ENCODE assay signal across 2 cellular contexts in genomic region chr9:14373726-14374125, GRCh38.
TF ChIP-seq lines count a peak whose summit lies in the region.

No MANE protein-coding gene starts in this region.

TF ChIP-seq in A549, 52 proteins besides CTCF, POLR2A, EP300 and RAD21:
- TF ChIP-seq PBX3 (IDR thresholded peaks at IDR 0.05) (no peak), CBX8 (IDR thresholded peaks at IDR 0.05) (no peak)

TF ChIP-seq in SK-N-SH, 30 proteins besides CTCF, POLR2A, EP300 and RAD21 (continued from another document):
- TF ChIP-seq PBX3 (IDR thresholded peaks at IDR 0.05) = no peak
- TF ChIP-seq POLR2AphosphoS5 (IDR thresholded peaks at IDR 0.05; ENCODE audit: low read depth, low read length) = no peak
- no peak for TF ChIP-seq TEAD4 (IDR thresholded peaks at IDR 0.05; ENCODE audit: borderline replicate concordance, insufficient read depth)
- no peak for TF ChIP-seq NRF1 (IDR thresholded peaks at IDR 0.05; ENCODE audit: low read depth, low read length)
- TF ChIP-seq MXI1 (IDR thresholded peaks at IDR 0.05; ENCODE audit: low read depth, low read length) = no peak
- no peak for TF ChIP-seq GABPA (IDR thresholded peaks at IDR 0.05; ENCODE audit: low read depth)
- TF ChIP-seq RCOR1 (IDR thresholded peaks at IDR 0.05; ENCODE audit: low read length) = no peak
- TF ChIP-seq IRF3 (IDR thresholded peaks at IDR 0.05; ENCODE audit: low read depth, low read length) = no peak
- no peak for TF ChIP-seq CHD2 (IDR thresholded peaks at IDR 0.05; ENCODE audit: low read length, partially characterized antibody)
- no peak for TF ChIP-seq JUND (IDR thresholded peaks at IDR 0.05)
